In genomic region chr16:2919511-2920255, GRCh38 we compare ENCODE assay signal across 9 cellular contexts. TPM values are rescaled to one million over a fixed set of nuclear protein-coding genes. Genes with fewer than 3 reads are reported as not detected.
A peak's percentile ranks its signal among the peaks of the same experiment; 100 is the strongest.
DNase-seq lines count a peak whose midpoint lies in the region; ATAC-seq and TF ChIP-seq lines count a peak whose summit lies in the region.
"Had no signal": no experiment of that assay in that cellular context is flagged by ENCODE, and none has a peak within 500 bp of the region (broad histone marks: within the 10 kb centered on the region; RNA-seq: fewer than 3 reads in every experiment).

No MANE protein-coding gene starts in this region.

- 10 to 17% methylated on average over 13 of the region's 13 CpGs for WGBS in lung, 2 donors

- intact Hi-C loops in Right ventricle myocardium inferior (cut with DNase I) (loop anchor here (2.0 kb wide), 1 partner anchor 45 kb away; no protein-coding TSS in a partner anchor), cardiac septum (cut with DNase I) (no loop called here), dorsolateral prefrontal cortex (cut with DNase I) (loop anchor here in 1 of 2 donors (5.0 to 10.0 kb wide), 2 partner anchors 37 to 145 kb away; partner anchors contain the start of genes ELOB and FLYWCH2)

- H3K4me3 ChIP-seq in dorsolateral prefrontal cortex (peak overlapping the region in 14 of 59 donors; percentile 0 to 36 (median 10)), lung (no peak overlapping the region)

- H3K27ac ChIP-seq in dorsolateral prefrontal cortex (peak overlapping the region in 57 of 59 donors; percentile 6 to 85 (median 72)), lung (ENCODE audit: low read depth in 1 of 2, low read length in 1 of 2) (peak overlapping the region in 1 of 2 donors; percentile 44)

- peaks cover 0 to 2% of the 10 kb centered on the region in 2 donors for H3K4me1 ChIP-seq in lung (ENCODE audit: control insufficient read depth in 2 of 2, insufficient read depth in 2 of 2, low read length in 2 of 2)

- DNase-seq in Right ventricle myocardium inferior (ENCODE audit: missing footprints) (no peak), cardiac septum (ENCODE audit: low spot score) (no peak), NCI-H2196 treated with DMSO at 0.1 percent for 48 hours (lab: John Stamatoyannopoulos, UW; ENCODE audit: unreplicated experiment) (peak; percentile 60), dorsolateral prefrontal cortex (peak in 4 of 10 donors; percentile 36 to 71 (median 65)), lung (ENCODE audit: low spot score) (peak; percentile 60), GOT3 (lab: John Stamatoyannopoulos, UW) (no peak)
- DNase-seq in activated CD4-positive, alpha-beta T cell treated with anti-CD3 and anti-CD28 coated beads, Interleukin-2, amount 50 U/mL, for 4 hours: peak; percentile 54 to 59
- peak; percentile 74 for DNase-seq in stimulated activated CD8-positive, alpha-beta memory T cell treated with anti-CD3 and anti-CD28 coated beads, Interleukin-4, amount 100 ng/mL, for 48 hours

- H3K36me3 ChIP-seq in lung (ENCODE audit: control insufficient read depth in 2 of 2, insufficient read depth in 2 of 2, low read length in 2 of 2): peaks cover 0 to 14% of the 10 kb centered on the region in 2 donors

- H3K27me3 ChIP-seq in dorsolateral prefrontal cortex (no peaks in the 10 kb centered on the region), lung (ENCODE audit: control insufficient read depth, insufficient read depth) (no peaks in the 10 kb centered on the region)

- peak; percentile 86 to 100 (median 93) for TF ChIP-seq CTCF in dorsolateral prefrontal cortex (IDR thresholded peaks at IDR 0.05 in 54 of 56, conservative IDR thresholded peaks at IDR 0.05 in 2 of 56; ENCODE audit: low read depth in 1 of 56, partially characterized antibody in 56 of 56)
- TF ChIP-seq CTCF in lung (IDR thresholded peaks at IDR 0.05; ENCODE audit: control extremely low read depth, extremely low read depth): peak; percentile 82

- peaks cover 0 to 2% of the 10 kb centered on the region in 2 donors for H3K9me3 ChIP-seq in lung (ENCODE audit: control insufficient read depth in 2 of 2, insufficient read depth in 1 of 2, low read length in 1 of 2)

- ATAC-seq in Right ventricle myocardium inferior (peak; percentile 67), lung (ENCODE audit: insufficient read depth, low FRiP score) (no peak)

RNA-seq across cellular contexts. Expression of gene FLYWCH1, which starts 8.0 kb away (rescaled TPM):
- 34.5 TPM for total RNA-seq in Right ventricle myocardium inferior
- total RNA-seq in cardiac septum: 43.5 TPM
- 100 to 1,000 TPM in 24 of 120 experiments, 10 to 100 TPM in 96; 55.0 to 127 (median 86.7) TPM for total RNA-seq in dorsolateral prefrontal cortex
- total RNA-seq in lung: 10 to 100 TPM; 15.0 to 34.3 TPM
- 10 to 100 TPM; 13.3 to 27.7 TPM for polyA plus RNA-seq in lung

RNA-seq across cellular contexts. Expression of gene FLYWCH2, which starts 36.7 kb away (rescaled TPM):
- total RNA-seq in Right ventricle myocardium inferior (31.3 TPM), cardiac septum (20.8 TPM), dorsolateral prefrontal cortex (10 to 100 TPM; 19.4 to 46.0 (median 31.2) TPM), lung (10 to 100 TPM; 26.7 to 38.0 TPM)
- 10 to 100 TPM; 40.4 to 40.6 TPM for polyA plus RNA-seq in lung

RNA-seq across cellular contexts. Expression of gene KREMEN2, which starts 44.4 kb away (rescaled TPM):
- total RNA-seq in Right ventricle myocardium inferior (not detected), cardiac septum (not detected), dorsolateral prefrontal cortex (under 1 TPM in 24 of 120 experiments, not detected in 96; 0.22 to 0.68 (median 0.41) TPM), lung (under 1 TPM in 1 of 2 donors, not detected in 1; 0.15 TPM)
- polyA plus RNA-seq in lung: under 1 TPM; 0.06 to 0.14 TPM
- total RNA-seq: pulmonary artery endothelial cell had no signal

RNA-seq across cellular contexts. Expression of gene PAQR4, which starts 49.5 kb away (rescaled TPM):
- total RNA-seq in Right ventricle myocardium inferior: 11.4 TPM
- total RNA-seq in cardiac septum: 10.9 TPM
- total RNA-seq in dorsolateral prefrontal cortex: 100 to 1,000 TPM in 6 of 120 experiments, 10 to 100 TPM in 114; 31.9 to 177 (median 57.8) TPM
- 10 to 100 TPM in 1 of 2 donors, 1 to 10 TPM in 1; 4.0 to 21.3 TPM for total RNA-seq in lung
- 10 to 100 TPM; 10.6 to 15.6 TPM for polyA plus RNA-seq in lung

Comparison
In these comparisons a context has a peak if more than half of its experiments do, and no peak if none do; other contexts are left out.
1. DNase-seq: peak in NCI-H2196 treated with DMSO at 0.1 percent for 48 hours (single experiment), activated CD4-positive, alpha-beta T cell treated with anti-CD3 and anti-CD28 coated beads, Interleukin-2, amount 50 U/mL, for 4 hours (2 of 2), lung (single experiment) and stimulated activated CD8-positive, alpha-beta memory T cell treated with anti-CD3 and anti-CD28 coated beads, Interleukin-4, amount 100 ng/mL, for 48 hours (single experiment); none in Right ventricle myocardium inferior (single experiment), cardiac septum (single experiment) and GOT3 (single experiment).